In genomic region chr6:15818491-15818890, GRCh38 we compare ENCODE assay signal across 26 cellular contexts.
"Had no signal": no experiment of that assay in that cellular context is flagged by ENCODE, and none has a peak within 500 bp of the region (broad histone marks: within the 10 kb centered on the region; RNA-seq: fewer than 3 reads in every experiment).

No MANE protein-coding gene starts in this region.

- H3K4me3 ChIP-seq: stomach, suprapubic skin, testis, thoracic aorta, thyroid gland, tibial artery, tibial nerve, transverse colon, upper lobe of left lung, upper lobe of right lung, uterus, vagina had no signal

- H3K36me3 ChIP-seq: stomach, suprapubic skin, thoracic aorta, thyroid gland, tibial artery, tibial nerve, transverse colon, upper lobe of left lung, upper lobe of right lung, uterus, vagina had no signal

- DNase-seq: stimulated activated CD4-positive, alpha-beta T cell treated with anti-CD3 and anti-CD28 coated beads, Interleukin-2, amount 100 ng/mL, for 48 hours; stimulated activated CD4-positive, alpha-beta T cell treated with anti-CD3 and anti-CD28 coated beads, Interleukin-4, amount 100 ng/mL, for 1 hour; stimulated activated CD4-positive, alpha-beta T cell treated with anti-CD3 and anti-CD28 coated beads, Interleukin-4, amount 100 ng/mL, for 24 hours; stimulated activated CD4-positive, alpha-beta T cell treated with anti-CD3 and anti-CD28 coated beads, Interleukin-4, amount 100 ng/mL, for 4 hours; stimulated activated CD8-positive, alpha-beta memory T cell treated with anti-CD3 and anti-CD28 coated beads, Interleukin-4, amount 100 ng/mL, for 48 hours; stimulated activated naive B cell treated with anti-CD40 and anti-IgM and Interleukin-4, amounts not matched to agents 10 μg/mL and 1 μg/mL and 100 μg/mL, for 72 hours; stimulated activated naive CD4-positive, alpha-beta T cell; stimulated activated naive CD4-positive, alpha-beta T cell treated with Interleukin-2 at 50 U/mL for 16 hours; stimulated activated naive CD8-positive, alpha-beta T cell treated with anti-CD3 and anti-CD28 coated beads, Interleukin-15, amount 100 ng/mL, for 72 hours; stimulated activated naive CD8-positive, alpha-beta T cell treated with anti-CD3 and anti-CD28 coated beads, Interleukin-15, Interleukin-2, amounts not matched to agents 100 U/mL and 50 U/mL, for 24 hours; stomach; substantia nigra; testis; thyroid gland; tibial artery; transverse colon; trophoblast cell; upper lobe of right lung; uterus had no signal

- H3K27me3 ChIP-seq: stomach, suprapubic skin, testis, thyroid gland, tibial artery, tibial nerve, transverse colon, upper lobe of left lung, upper lobe of right lung, uterus, vagina had no signal

- H3K27ac ChIP-seq: stomach, suprapubic skin, testis, thoracic aorta, thyroid gland, tibial artery, tibial nerve, transverse colon, upper lobe of left lung, upper lobe of right lung, uterus, vagina had no signal

- H3K4me1 ChIP-seq: stomach, suprapubic skin, testis, thyroid gland, tibial artery, tibial nerve, transverse colon, upper lobe of left lung, upper lobe of right lung, uterus, vagina had no signal

- ATAC-seq: stimulated activated effector memory CD8-positive, alpha-beta T cell treated with anti-CD3 and anti-CD28 coated beads, Interleukin-12 subunit alpha, Interleukin-12 subunit beta, amount 100 ng/mL, for 72 hours; stimulated activated memory B cell treated with anti-CD40 and anti-IgM and Interleukin-4, amounts not matched to agents 10 μg/mL and 1 μg/mL and 100 μg/mL, for 72 hours; stimulated activated naive B cell treated with anti-CD40 and anti-IgM and Interleukin-4, amounts not matched to agents 10 μg/mL and 1 μg/mL and 100 μg/mL, for 72 hours; stimulated activated naive CD8-positive, alpha-beta T cell treated with anti-CD3 and anti-CD28 coated beads, Interleukin-15, amount 100 ng/mL, for 72 hours; stimulated activated naive CD8-positive, alpha-beta T cell treated with anti-CD3 and anti-CD28 coated beads, Interleukin-15, Interleukin-2, amounts not matched to agents 100 U/mL and 50 U/mL, for 24 hours; upper lobe of right lung had no signal

- H3K9me3 ChIP-seq: stomach, suprapubic skin, testis, thoracic aorta, thyroid gland, tibial artery, tibial nerve, transverse colon, upper lobe of left lung, upper lobe of right lung, uterus, vagina had no signal
